In the genomic region with DNA sequence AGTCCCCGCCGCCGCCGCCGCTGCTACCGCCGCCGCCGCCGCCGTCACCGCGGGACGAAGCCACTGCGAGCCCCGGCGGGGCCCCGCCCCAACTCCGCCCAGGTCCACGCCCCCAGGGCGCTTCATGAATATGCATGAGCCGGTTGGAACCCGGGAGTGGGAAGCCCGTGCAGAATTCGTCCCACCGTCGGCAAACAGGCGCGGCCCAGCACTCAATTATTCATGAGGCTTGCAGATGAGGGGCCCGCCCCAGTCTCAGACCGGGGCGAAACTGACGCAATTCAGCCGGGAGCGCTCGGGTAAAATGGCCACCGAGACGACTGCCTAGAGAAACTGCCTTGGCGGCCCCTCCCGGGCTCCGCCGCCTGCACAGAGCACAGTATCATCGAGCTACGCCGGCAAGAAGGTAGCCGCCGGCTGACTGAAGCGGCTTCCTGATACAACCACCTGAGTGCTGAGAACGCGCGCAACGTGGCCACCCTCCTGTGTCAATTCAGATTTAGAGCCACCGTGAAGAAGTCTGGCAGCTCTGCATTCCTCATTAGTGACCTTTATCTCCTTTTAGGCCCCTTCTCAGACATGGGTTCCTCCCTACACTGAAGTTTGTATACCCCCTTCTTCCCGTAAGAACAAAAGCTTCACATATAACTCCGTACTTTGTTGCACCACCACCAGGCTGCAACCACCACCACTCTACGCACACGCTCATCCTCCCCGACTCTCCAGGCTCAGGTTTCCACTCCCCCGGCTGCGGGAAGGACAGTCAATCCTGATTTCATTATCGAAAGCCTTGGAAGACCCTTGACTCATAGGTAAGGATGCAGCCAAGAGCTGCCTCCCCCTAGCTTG, we compare ENCODE assay signal across 1 cellular context.
A peak's percentile ranks its signal among the peaks of the same experiment; 100 is the strongest.
TF ChIP-seq lines count a peak whose summit lies in the region.

A gene with protein sequence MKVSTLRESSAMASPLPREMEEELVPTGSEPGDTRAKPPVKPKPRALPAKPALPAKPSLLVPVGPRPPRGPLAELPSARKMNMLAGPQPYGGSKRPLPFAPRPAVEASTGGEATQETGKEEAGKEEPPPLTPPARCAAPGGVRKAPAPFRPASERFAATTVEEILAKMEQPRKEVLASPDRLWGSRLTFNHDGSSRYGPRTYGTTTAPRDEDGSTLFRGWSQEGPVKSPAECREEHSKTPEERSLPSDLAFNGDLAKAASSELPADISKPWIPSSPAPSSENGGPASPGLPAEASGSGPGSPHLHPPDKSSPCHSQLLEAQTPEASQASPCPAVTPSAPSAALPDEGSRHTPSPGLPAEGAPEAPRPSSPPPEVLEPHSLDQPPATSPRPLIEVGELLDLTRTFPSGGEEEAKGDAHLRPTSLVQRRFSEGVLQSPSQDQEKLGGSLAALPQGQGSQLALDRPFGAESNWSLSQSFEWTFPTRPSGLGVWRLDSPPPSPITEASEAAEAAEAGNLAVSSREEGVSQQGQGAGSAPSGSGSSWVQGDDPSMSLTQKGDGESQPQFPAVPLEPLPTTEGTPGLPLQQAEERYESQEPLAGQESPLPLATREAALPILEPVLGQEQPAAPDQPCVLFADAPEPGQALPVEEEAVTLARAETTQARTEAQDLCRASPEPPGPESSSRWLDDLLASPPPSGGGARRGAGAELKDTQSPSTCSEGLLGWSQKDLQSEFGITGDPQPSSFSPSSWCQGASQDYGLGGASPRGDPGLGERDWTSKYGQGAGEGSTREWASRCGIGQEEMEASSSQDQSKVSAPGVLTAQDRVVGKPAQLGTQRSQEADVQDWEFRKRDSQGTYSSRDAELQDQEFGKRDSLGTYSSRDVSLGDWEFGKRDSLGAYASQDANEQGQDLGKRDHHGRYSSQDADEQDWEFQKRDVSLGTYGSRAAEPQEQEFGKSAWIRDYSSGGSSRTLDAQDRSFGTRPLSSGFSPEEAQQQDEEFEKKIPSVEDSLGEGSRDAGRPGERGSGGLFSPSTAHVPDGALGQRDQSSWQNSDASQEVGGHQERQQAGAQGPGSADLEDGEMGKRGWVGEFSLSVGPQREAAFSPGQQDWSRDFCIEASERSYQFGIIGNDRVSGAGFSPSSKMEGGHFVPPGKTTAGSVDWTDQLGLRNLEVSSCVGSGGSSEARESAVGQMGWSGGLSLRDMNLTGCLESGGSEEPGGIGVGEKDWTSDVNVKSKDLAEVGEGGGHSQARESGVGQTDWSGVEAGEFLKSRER (N-terminal part only) (minus strand): TSS at position 67 of the 849 bp plus-strand sequence. CDS start 3,067 bp downstream, outside the sequence.

TF ChIP-seq in HepG2, 621 proteins besides CTCF, POLR2A, EP300 and RAD21 (continued from another document and continues in another):
- TF ChIP-seq ZNF552 (CRISPR knock-in tag; IDR thresholded peaks at IDR 0.05; ENCODE audit: borderline replicate concordance): no peak
- TF ChIP-seq TP53 (CRISPR knock-in tag; conservative IDR thresholded peaks at IDR 0.05): 0 out of 2 replicates have a peak, but pooled peaks have one; percentile 19
- TF ChIP-seq, protein P1, sequence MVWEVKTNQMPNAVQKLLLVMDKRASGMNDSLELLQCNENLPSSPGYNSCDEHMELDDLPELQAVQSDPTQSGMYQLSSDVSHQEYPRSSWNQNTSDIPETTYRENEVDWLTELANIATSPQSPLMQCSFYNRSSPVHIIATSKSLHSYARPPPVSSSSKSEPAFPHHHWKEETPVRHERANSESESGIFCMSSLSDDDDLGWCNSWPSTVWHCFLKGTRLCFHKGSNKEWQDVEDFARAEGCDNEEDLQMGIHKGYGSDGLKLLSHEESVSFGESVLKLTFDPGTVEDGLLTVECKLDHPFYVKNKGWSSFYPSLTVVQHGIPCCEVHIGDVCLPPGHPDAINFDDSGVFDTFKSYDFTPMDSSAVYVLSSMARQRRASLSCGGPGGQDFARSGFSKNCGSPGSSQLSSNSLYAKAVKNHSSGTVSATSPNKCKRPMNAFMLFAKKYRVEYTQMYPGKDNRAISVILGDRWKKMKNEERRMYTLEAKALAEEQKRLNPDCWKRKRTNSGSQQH (CRISPR knock-in tag; IDR thresholded peaks at IDR 0.05; ENCODE audit: low read depth): 0 out of 2 replicates have a peak, but pooled peaks have one; percentile 28
- TF ChIP-seq, protein P2, sequence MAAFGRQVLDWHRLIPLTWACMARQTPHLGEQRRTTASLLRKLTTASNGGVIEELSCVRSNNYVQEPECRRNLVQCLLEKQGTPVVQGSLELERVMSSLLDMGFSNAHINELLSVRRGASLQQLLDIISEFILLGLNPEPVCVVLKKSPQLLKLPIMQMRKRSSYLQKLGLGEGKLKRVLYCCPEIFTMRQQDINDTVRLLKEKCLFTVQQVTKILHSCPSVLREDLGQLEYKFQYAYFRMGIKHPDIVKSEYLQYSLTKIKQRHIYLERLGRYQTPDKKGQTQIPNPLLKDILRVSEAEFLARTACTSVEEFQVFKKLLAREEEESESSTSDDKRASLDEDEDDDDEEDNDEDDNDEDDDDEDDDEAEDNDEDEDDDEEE (CRISPR knock-in tag; IDR thresholded peaks at IDR 0.05): no peak
- TF ChIP-seq SUZ12 (IDR thresholded peaks at IDR 0.05; ENCODE audit: low read depth, low read length): no peak
- no peak for TF ChIP-seq ZNF790 (CRISPR knock-in tag; IDR thresholded peaks at IDR 0.05; ENCODE audit: borderline replicate concordance)
- TF ChIP-seq NBN (conservative IDR thresholded peaks at IDR 0.05): no peak
- TF ChIP-seq XRCC5 (optimal IDR thresholded peaks at IDR 0.05; ENCODE audit: low read length): peak; percentile 80
- 0 out of 2 replicates have a peak, but pooled peaks have one; percentile 14 for TF ChIP-seq MTA1 (CRISPR knock-in tag; IDR thresholded peaks at IDR 0.05; ENCODE audit: borderline replicate concordance)
- 0 out of 2 replicates have a peak, but pooled peaks have one; percentile 8 for TF ChIP-seq CCDC6 (CRISPR knock-in tag; IDR thresholded peaks at IDR 0.05)
- TF ChIP-seq SIX4 (CRISPR knock-in tag; IDR thresholded peaks at IDR 0.05): no peak
- TF ChIP-seq, protein P3, sequence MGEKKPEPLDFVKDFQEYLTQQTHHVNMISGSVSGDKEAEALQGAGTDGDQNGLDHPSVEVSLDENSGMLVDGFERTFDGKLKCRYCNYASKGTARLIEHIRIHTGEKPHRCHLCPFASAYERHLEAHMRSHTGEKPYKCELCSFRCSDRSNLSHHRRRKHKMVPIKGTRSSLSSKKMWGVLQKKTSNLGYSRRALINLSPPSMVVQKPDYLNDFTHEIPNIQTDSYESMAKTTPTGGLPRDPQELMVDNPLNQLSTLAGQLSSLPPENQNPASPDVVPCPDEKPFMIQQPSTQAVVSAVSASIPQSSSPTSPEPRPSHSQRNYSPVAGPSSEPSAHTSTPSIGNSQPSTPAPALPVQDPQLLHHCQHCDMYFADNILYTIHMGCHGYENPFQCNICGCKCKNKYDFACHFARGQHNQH (CRISPR knock-in tag; IDR thresholded peaks at IDR 0.05): peak; percentile 100
- 0 out of 2 replicates have a peak, but pooled peaks have one; percentile 4 for TF ChIP-seq HIVEP1 (CRISPR knock-in tag; IDR thresholded peaks at IDR 0.05)
- TF ChIP-seq REPIN1 (CRISPR knock-in tag; IDR thresholded peaks at IDR 0.05; ENCODE audit: borderline replicate concordance, low read depth): peak; percentile 14; the same call in 1 of the 2 replicates
- TF ChIP-seq, protein P4, sequence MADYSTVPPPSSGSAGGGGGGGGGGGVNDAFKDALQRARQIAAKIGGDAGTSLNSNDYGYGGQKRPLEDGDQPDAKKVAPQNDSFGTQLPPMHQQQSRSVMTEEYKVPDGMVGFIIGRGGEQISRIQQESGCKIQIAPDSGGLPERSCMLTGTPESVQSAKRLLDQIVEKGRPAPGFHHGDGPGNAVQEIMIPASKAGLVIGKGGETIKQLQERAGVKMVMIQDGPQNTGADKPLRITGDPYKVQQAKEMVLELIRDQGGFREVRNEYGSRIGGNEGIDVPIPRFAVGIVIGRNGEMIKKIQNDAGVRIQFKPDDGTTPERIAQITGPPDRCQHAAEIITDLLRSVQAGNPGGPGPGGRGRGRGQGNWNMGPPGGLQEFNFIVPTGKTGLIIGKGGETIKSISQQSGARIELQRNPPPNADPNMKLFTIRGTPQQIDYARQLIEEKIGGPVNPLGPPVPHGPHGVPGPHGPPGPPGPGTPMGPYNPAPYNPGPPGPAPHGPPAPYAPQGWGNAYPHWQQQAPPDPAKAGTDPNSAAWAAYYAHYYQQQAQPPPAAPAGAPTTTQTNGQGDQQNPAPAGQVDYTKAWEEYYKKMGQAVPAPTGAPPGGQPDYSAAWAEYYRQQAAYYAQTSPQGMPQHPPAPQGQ (CRISPR knock-in tag; IDR thresholded peaks at IDR 0.05; ENCODE audit: borderline replicate concordance): no peak
- no peak for TF ChIP-seq SPEN (CRISPR knock-in tag; IDR thresholded peaks at IDR 0.05; ENCODE audit: low read depth)
- peak; percentile 27; the same call in 1 of the 2 replicates for TF ChIP-seq GATAD2A (CRISPR knock-in tag; IDR thresholded peaks at IDR 0.05)
- TF ChIP-seq ZNF749 (CRISPR knock-in tag; IDR thresholded peaks at IDR 0.05; ENCODE audit: borderline replicate concordance): peak; percentile 18; the same call in 1 of the 2 replicates
- TF ChIP-seq, protein P5, sequence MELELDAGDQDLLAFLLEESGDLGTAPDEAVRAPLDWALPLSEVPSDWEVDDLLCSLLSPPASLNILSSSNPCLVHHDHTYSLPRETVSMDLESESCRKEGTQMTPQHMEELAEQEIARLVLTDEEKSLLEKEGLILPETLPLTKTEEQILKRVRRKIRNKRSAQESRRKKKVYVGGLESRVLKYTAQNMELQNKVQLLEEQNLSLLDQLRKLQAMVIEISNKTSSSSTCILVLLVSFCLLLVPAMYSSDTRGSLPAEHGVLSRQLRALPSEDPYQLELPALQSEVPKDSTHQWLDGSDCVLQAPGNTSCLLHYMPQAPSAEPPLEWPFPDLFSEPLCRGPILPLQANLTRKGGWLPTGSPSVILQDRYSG (CRISPR knock-in tag; IDR thresholded peaks at IDR 0.05): 0 out of 2 replicates have a peak, but pooled peaks have one; percentile 53
- no peak for TF ChIP-seq NFIC (IDR thresholded peaks at IDR 0.05; ENCODE audit: low read length)
- TF ChIP-seq, protein P6, sequence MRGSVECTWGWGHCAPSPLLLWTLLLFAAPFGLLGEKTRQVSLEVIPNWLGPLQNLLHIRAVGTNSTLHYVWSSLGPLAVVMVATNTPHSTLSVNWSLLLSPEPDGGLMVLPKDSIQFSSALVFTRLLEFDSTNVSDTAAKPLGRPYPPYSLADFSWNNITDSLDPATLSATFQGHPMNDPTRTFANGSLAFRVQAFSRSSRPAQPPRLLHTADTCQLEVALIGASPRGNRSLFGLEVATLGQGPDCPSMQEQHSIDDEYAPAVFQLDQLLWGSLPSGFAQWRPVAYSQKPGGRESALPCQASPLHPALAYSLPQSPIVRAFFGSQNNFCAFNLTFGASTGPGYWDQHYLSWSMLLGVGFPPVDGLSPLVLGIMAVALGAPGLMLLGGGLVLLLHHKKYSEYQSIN (CRISPR knock-in tag; IDR thresholded peaks at IDR 0.05; ENCODE audit: borderline replicate concordance): no peak
- peak; percentile 50; the same call in 1 of the 2 replicates for TF ChIP-seq TBX2 (CRISPR knock-in tag; IDR thresholded peaks at IDR 0.05; ENCODE audit: borderline replicate concordance)
- TF ChIP-seq MAF1 (CRISPR knock-in tag; IDR thresholded peaks at IDR 0.05; ENCODE audit: borderline replicate concordance): 0 out of 2 replicates have a peak, but pooled peaks have one; percentile 20
- TF ChIP-seq ZNF83 (CRISPR knock-in tag; IDR thresholded peaks at IDR 0.05; ENCODE audit: borderline replicate concordance): no peak
- TF ChIP-seq, protein P7, sequence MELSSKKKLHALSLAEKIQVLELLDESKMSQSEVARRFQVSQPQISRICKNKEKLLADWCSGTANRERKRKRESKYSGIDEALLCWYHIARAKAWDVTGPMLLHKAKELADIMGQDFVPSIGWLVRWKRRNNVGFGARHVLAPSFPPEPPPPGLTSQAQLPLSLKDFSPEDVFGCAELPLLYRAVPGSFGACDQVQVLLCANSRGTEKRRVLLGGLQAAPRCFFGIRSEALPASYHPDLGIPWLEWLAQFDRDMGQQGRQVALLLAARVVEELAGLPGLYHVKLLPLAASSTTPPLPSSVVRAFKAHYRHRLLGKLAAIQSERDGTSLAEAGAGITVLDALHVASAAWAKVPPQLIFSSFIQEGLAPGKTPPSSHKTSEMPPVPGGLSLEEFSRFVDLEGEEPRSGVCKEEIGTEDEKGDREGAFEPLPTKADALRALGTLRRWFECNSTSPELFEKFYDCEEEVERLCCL (CRISPR knock-in tag; IDR thresholded peaks at IDR 0.05; ENCODE audit: borderline replicate concordance): 0 out of 2 replicates have a peak, but pooled peaks have one; percentile 36
- TF ChIP-seq, protein P8, sequence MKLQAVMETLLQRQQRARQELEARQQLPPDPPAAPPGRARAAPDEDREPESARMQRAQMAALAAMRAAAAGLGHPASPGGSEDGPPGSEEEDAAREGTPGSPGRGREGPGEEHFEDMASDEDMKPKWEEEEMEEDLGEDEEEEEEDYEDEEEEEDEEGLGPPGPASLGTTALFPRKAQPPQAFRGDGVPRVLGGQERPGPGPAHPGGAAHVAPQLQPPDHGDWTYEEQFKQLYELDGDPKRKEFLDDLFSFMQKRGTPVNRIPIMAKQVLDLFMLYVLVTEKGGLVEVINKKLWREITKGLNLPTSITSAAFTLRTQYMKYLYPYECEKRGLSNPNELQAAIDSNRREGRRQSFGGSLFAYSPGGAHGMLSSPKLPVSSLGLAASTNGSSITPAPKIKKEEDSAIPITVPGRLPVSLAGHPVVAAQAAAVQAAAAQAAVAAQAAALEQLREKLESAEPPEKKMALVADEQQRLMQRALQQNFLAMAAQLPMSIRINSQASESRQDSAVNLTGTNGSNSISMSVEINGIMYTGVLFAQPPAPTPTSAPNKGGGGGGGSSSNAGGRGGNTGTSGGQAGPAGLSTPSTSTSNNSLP (IDR thresholded peaks at IDR 0.05; ENCODE audit: low read depth, low read length): peak; percentile 40; the same call in 1 of the 2 replicates
- TF ChIP-seq, protein P9, sequence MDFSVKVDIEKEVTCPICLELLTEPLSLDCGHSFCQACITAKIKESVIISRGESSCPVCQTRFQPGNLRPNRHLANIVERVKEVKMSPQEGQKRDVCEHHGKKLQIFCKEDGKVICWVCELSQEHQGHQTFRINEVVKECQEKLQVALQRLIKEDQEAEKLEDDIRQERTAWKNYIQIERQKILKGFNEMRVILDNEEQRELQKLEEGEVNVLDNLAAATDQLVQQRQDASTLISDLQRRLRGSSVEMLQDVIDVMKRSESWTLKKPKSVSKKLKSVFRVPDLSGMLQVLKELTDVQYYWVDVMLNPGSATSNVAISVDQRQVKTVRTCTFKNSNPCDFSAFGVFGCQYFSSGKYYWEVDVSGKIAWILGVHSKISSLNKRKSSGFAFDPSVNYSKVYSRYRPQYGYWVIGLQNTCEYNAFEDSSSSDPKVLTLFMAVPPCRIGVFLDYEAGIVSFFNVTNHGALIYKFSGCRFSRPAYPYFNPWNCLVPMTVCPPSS (IDR thresholded peaks at IDR 0.05): no peak
- TF ChIP-seq RXRB (CRISPR knock-in tag; IDR thresholded peaks at IDR 0.05; ENCODE audit: borderline replicate concordance): 0 out of 2 replicates have a peak, but pooled peaks have one; percentile 24
